ENCODE assay signal across 8 cellular contexts in genomic region chr22:28442951-28443876, GRCh38.
DNase-seq lines count a peak whose midpoint lies in the region; ATAC-seq and TF ChIP-seq lines count a peak whose summit lies in the region.

No MANE protein-coding gene starts in this region.

- H3K27me3 Mint-ChIP-seq in Caco-2 (ENCODE audit: insufficient read depth, unreplicated experiment): peaks cover 6% of the 10 kb centered on the region
- H3K27me3 Mint-ChIP-seq in activated naive CD4-positive, alpha-beta T cell treated with anti-CD3 and anti-CD28 coated beads for 36 hours (ENCODE audit: low read depth): peaks cover 2% of the 10 kb centered on the region
- no peaks in the 10 kb centered on the region for H3K27me3 Mint-ChIP-seq in type B pancreatic cell

- H3K36me3 ChIP-seq in Caco-2 (ENCODE audit: control insufficient read depth, insufficient read depth, low read length): no peaks in the 10 kb centered on the region
- no peaks in the 10 kb centered on the region for H3K36me3 ChIP-seq in muscle layer of duodenum (ENCODE audit: control insufficient read depth in 1 of 2, insufficient read depth in 2 of 2, low read length in 2 of 2)

- H3K9me3 Mint-ChIP-seq in Caco-2 (ENCODE audit: unreplicated experiment) (no peaks in the 10 kb centered on the region), type B pancreatic cell (no peaks in the 10 kb centered on the region)
- no peaks in the 10 kb centered on the region for H3K9me3 Mint-ChIP-seq in activated naive CD4-positive, alpha-beta T cell treated with anti-CD3 and anti-CD28 coated beads for 36 hours

- H3K4me3 ChIP-seq in Caco-2 (ENCODE audit: low read depth, low read length) (peak overlapping the region; percentile 56), NB4 (ENCODE audit: low read depth, low read length) (peak overlapping the region; percentile 37), muscle layer of duodenum (ENCODE audit: low read depth in 1 of 2, low read length in 2 of 2) (peak overlapping the region; percentile 80 to 81)

- H3K27ac ChIP-seq in foreskin keratinocyte (no peak overlapping the region), muscle layer of duodenum (ENCODE audit: low read length) (peak overlapping the region; percentile 75)

- H3K4me1 Mint-ChIP-seq in Caco-2 (ENCODE audit: low read depth, unreplicated experiment): no peaks in the 10 kb centered on the region
- peaks cover 23% of the 10 kb centered on the region for H3K4me1 Mint-ChIP-seq in activated naive CD4-positive, alpha-beta T cell treated with anti-CD3 and anti-CD28 coated beads for 36 hours (ENCODE audit: low read depth)
- peaks cover 31% of the 10 kb centered on the region for H3K4me1 Mint-ChIP-seq in type B pancreatic cell (ENCODE audit: unreplicated experiment)

- H3K4me1 ChIP-seq in Caco-2 (no peaks in the 10 kb centered on the region), foreskin keratinocyte (no peaks in the 10 kb centered on the region), muscle layer of duodenum (ENCODE audit: control insufficient read depth in 1 of 2, insufficient read depth in 2 of 2, low read length in 2 of 2) (peaks cover 3 to 16% of the 10 kb centered on the region in 2 donors)

- DNase-seq in Caco-2: peak; percentile 42 to 48
- peak; percentile 39 for DNase-seq in NB4 (ENCODE audit: low read depth)
- DNase-seq in activated naive CD4-positive, alpha-beta T cell treated with anti-CD3 and anti-CD28 coated beads for 36 hours: peak; percentile 60
- peak in 1 of 2 donors; percentile 61 for DNase-seq in foreskin keratinocyte
- DNase-seq in type B pancreatic cell (ENCODE audit: extremely low spot score, unreplicated experiment): no peak
- DNase-seq in NK-92 treated with Interleukin-12 subunit alpha and Interleukin-12 subunit beta, amount 100 ng/mL, for 24 hours (lab: John Stamatoyannopoulos, UW): no peak

- H3K27ac Mint-ChIP-seq in Caco-2 (ENCODE audit: unreplicated experiment) (peak overlapping the region; percentile 86), type B pancreatic cell (peak overlapping the region; percentile 79)
- peak overlapping the region; percentile 65 for H3K27ac Mint-ChIP-seq in activated naive CD4-positive, alpha-beta T cell treated with anti-CD3 and anti-CD28 coated beads for 36 hours

- BruUV-seq in Caco-2 (replicated peaks; lab: Mats Ljungman, UMichigan): TSS peak; percentile 61

- H3K36me3 Mint-ChIP-seq in Caco-2 (ENCODE audit: insufficient read depth, unreplicated experiment): no peaks in the 10 kb centered on the region
- H3K36me3 Mint-ChIP-seq in activated naive CD4-positive, alpha-beta T cell treated with anti-CD3 and anti-CD28 coated beads for 36 hours (ENCODE audit: low read depth): no peaks in the 10 kb centered on the region
- H3K36me3 Mint-ChIP-seq in type B pancreatic cell: no peaks in the 10 kb centered on the region

- no peaks in the 10 kb centered on the region for H3K9me3 ChIP-seq in Caco-2
- H3K9me3 ChIP-seq in muscle layer of duodenum (ENCODE audit: control insufficient read depth in 1 of 2, low read length in 2 of 2): no peaks in the 10 kb centered on the region

- peak; percentile 25 for ATAC-seq in foreskin keratinocyte
- no peak for ATAC-seq in HG03097 (IDR thresholded peaks at IDR 0.05; ENCODE audit: low FRiP score, unreplicated experiment)

- no peaks in the 10 kb centered on the region for H3K27me3 ChIP-seq in Caco-2 (replicated peaks; ENCODE audit: control insufficient read depth, insufficient read depth, low read length)
- H3K27me3 ChIP-seq in foreskin keratinocyte: no peaks in the 10 kb centered on the region
- H3K27me3 ChIP-seq in muscle layer of duodenum (ENCODE audit: low read depth, low read length): no peaks in the 10 kb centered on the region

- TF ChIP-seq CTCF in Caco-2 (IDR thresholded peaks at IDR 0.05; ENCODE audit: insufficient read depth in 1 of 2, low read depth in 1 of 2, low read length in 1 of 2, severe bottlenecking in 1 of 2, unreplicated experiment in 1 of 2) (no peak), NB4 (IDR thresholded peaks at IDR 0.05; ENCODE audit: low read depth, low read length) (no peak), foreskin keratinocyte (conservative IDR thresholded peaks at IDR 0.05) (no peak), type B pancreatic cell (conservative IDR thresholded peaks at IDR 0.05) (no peak)

- CTCF ChIA-PET in Caco-2 (lab: Charles Lee): interaction anchor here (0.6 to 1.9 kb wide), 6 partner anchors 194 to 761 kb away, joined by 3 to 10 read pairs (median 4); no protein-coding TSS in a partner anchor
- CTCF ChIA-PET in activated naive CD4-positive, alpha-beta T cell treated with anti-CD3 and anti-CD28 coated beads for 36 hours (lab: Charles Lee): interaction anchor here (0.7 to 1.8 kb wide), 6 partner anchors 12 to 394 kb away, joined by 3 to 8 read pairs (median 3); no protein-coding TSS in a partner anchor

- intact Hi-C loops in Caco-2 (cut with micrococcal nuclease; ENCODE audit: unreplicated experiment): loop anchor here (1.0 to 5.0 kb wide), 4 partner anchors 151 to 423 kb away; no protein-coding TSS in a partner anchor
- intact Hi-C loops in activated naive CD4-positive, alpha-beta T cell treated with anti-CD3 and anti-CD28 coated beads for 36 hours (cut with micrococcal nuclease): loop anchor here (1.0 to 10.0 kb wide), 6 partner anchors 66 to 423 kb away; no protein-coding TSS in a partner anchor

- no peak for TF ChIP-seq POLR2A in NB4 (IDR thresholded peaks at IDR 0.05; ENCODE audit: extremely low read depth, insufficient read length)

- H3K4me3 Mint-ChIP-seq in Caco-2 (ENCODE audit: unreplicated experiment) (peak overlapping the region; percentile 85), type B pancreatic cell (peak overlapping the region; percentile 97)
- peak overlapping the region; percentile 81 for H3K4me3 Mint-ChIP-seq in activated naive CD4-positive, alpha-beta T cell treated with anti-CD3 and anti-CD28 coated beads for 36 hours

- POLR2A ChIA-PET in Caco-2 (lab: Charles Lee): interaction anchor here (0.6 kb wide), 1 partner anchor 697 kb away, joined by 3 read pairs; no protein-coding TSS in a partner anchor

Comparison
In these comparisons a context has a peak if more than half of its experiments do, and no peak if none do; other contexts are left out.
1. DNase-seq: peak in Caco-2 (2 of 2), NB4 (single experiment) and activated naive CD4-positive, alpha-beta T cell treated with anti-CD3 and anti-CD28 coated beads for 36 hours (single experiment); none in type B pancreatic cell (single experiment) and NK-92 treated with Interleukin-12 subunit alpha and Interleukin-12 subunit beta, amount 100 ng/mL, for 24 hours (single experiment).
2. Peak in every context shown above with its lines, with median percentiles within 50 percentile points of each other: H3K4me3 ChIP-seq, H3K27ac Mint-ChIP-seq and H3K4me3 Mint-ChIP-seq.